ENCODE assay signal across 1 cellular context in genomic region chr19:58386576-58387337, GRCh38.
TF ChIP-seq lines count a peak whose summit lies in the region.

Gene RPS5, plus strand, starts transcription at chr19:58387269. Its CDS starts 869 bp downstream, at chr19:58388138.

TF ChIP-seq in GM12878, 131 proteins besides CTCF, POLR2A, EP300 and RAD21 (continued from another document):
- TF ChIP-seq PKNOX1 (IDR thresholded peaks at IDR 0.05): peak; percentile 76
- TF ChIP-seq NFYA (IDR thresholded peaks at IDR 0.05; ENCODE audit: borderline replicate concordance, low read depth, low read length): no peak
